Comparison of ENCODE assay signal across 1 cellular context in genomic region chr5:167720201-167720600, GRCh38.
TF ChIP-seq lines count a peak whose summit lies in the region.

No MANE protein-coding gene starts in this region.

TF ChIP-seq in IMR-90, 13 proteins besides CTCF, POLR2A, EP300 and RAD21 (continued from another document):
- no peak for TF ChIP-seq MXI1 (IDR thresholded peaks at IDR 0.05; ENCODE audit: borderline replicate concordance, low read depth, low read length)
- TF ChIP-seq MAFK (IDR thresholded peaks at IDR 0.05; ENCODE audit: low read depth, low read length) = no peak
- TF ChIP-seq ELK1 (IDR thresholded peaks at IDR 0.05; ENCODE audit: borderline replicate concordance, low read depth, low read length) = no peak
TF ChIP-seq in IMR-90: peak in this region for 1.
